In the genomic region with DNA sequence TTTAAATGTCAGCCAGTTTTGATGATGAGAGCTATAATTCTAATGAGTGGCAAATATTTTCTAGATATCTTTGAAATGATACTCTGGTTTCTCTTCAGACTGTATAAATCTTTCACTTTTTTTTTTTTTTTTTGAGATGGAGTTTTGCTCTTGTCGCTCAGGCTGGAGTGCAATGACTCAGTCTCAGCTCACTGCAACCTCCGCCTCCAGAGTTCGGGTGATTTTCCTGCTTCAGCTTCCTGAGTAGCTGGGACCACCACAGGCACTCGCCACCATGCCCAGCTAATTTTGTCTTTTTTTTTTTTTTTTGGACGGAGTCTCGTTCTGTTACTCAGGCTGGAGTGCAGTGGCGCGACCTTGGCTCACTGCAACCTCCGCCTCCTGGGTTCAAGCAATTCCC, we compare ENCODE assay signal across 1 cellular context.
TF ChIP-seq lines count a peak whose summit lies in the region.

No MANE protein-coding gene starts in this region.

TF ChIP-seq in SK-N-SH, 30 proteins besides CTCF, POLR2A, EP300 and RAD21 (continued from another document):
- TF ChIP-seq, protein P1, sequence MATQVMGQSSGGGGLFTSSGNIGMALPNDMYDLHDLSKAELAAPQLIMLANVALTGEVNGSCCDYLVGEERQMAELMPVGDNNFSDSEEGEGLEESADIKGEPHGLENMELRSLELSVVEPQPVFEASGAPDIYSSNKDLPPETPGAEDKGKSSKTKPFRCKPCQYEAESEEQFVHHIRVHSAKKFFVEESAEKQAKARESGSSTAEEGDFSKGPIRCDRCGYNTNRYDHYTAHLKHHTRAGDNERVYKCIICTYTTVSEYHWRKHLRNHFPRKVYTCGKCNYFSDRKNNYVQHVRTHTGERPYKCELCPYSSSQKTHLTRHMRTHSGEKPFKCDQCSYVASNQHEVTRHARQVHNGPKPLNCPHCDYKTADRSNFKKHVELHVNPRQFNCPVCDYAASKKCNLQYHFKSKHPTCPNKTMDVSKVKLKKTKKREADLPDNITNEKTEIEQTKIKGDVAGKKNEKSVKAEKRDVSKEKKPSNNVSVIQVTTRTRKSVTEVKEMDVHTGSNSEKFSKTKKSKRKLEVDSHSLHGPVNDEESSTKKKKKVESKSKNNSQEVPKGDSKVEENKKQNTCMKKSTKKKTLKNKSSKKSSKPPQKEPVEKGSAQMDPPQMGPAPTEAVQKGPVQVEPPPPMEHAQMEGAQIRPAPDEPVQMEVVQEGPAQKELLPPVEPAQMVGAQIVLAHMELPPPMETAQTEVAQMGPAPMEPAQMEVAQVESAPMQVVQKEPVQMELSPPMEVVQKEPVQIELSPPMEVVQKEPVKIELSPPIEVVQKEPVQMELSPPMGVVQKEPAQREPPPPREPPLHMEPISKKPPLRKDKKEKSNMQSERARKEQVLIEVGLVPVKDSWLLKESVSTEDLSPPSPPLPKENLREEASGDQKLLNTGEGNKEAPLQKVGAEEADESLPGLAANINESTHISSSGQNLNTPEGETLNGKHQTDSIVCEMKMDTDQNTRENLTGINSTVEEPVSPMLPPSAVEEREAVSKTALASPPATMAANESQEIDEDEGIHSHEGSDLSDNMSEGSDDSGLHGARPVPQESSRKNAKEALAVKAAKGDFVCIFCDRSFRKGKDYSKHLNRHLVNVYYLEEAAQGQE (IDR thresholded peaks at IDR 0.05; ENCODE audit: low read depth, low read length), result no peak
- TF ChIP-seq, protein P2, sequence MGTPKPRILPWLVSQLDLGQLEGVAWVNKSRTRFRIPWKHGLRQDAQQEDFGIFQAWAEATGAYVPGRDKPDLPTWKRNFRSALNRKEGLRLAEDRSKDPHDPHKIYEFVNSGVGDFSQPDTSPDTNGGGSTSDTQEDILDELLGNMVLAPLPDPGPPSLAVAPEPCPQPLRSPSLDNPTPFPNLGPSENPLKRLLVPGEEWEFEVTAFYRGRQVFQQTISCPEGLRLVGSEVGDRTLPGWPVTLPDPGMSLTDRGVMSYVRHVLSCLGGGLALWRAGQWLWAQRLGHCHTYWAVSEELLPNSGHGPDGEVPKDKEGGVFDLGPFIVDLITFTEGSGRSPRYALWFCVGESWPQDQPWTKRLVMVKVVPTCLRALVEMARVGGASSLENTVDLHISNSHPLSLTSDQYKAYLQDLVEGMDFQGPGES (IDR thresholded peaks at IDR 0.05; ENCODE audit: low read depth, low read length), result no peak
- TF ChIP-seq RXRA (IDR thresholded peaks at IDR 0.05; ENCODE audit: borderline replicate concordance, low read depth) (no peak), TCF12 (IDR thresholded peaks at IDR 0.05) (no peak), FOSL2 (IDR thresholded peaks at IDR 0.05; ENCODE audit: borderline replicate concordance, low read depth) (peak; percentile 60; the same call in 1 of the 2 replicates), SMC3 (IDR thresholded peaks at IDR 0.05; ENCODE audit: low read depth, low read length) (no peak), GABPA (IDR thresholded peaks at IDR 0.05; ENCODE audit: low read depth) (no peak), NFIC (IDR thresholded peaks at IDR 0.05; ENCODE audit: borderline replicate concordance) (peak; percentile 14; the same call in 1 of the 2 replicates), JUND (IDR thresholded peaks at IDR 0.05) (peak; percentile 37)
- TF ChIP-seq, protein P3, sequence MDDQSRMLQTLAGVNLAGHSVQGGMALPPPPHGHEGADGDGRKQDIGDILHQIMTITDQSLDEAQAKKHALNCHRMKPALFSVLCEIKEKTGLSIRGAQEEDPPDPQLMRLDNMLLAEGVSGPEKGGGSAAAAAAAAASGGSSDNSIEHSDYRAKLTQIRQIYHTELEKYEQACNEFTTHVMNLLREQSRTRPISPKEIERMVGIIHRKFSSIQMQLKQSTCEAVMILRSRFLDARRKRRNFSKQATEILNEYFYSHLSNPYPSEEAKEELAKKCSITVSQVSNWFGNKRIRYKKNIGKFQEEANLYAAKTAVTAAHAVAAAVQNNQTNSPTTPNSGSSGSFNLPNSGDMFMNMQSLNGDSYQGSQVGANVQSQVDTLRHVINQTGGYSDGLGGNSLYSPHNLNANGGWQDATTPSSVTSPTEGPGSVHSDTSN (IDR thresholded peaks at IDR 0.05), result peak; percentile 71
